25 cellular contexts compared by ENCODE assay signal in genomic region chr2:33723322-33723721, GRCh38.
"Had no signal": no experiment of that assay in that cellular context is flagged by ENCODE, and none has a peak within 500 bp of the region (broad histone marks: within the 10 kb centered on the region; RNA-seq: fewer than 3 reads in every experiment).

No MANE protein-coding gene starts in this region.

- H3K9me3 ChIP-seq: neutrophil, pancreas, prostate gland, right lobe of liver, suprapubic skin, testis, tibial artery, transverse colon, upper lobe of right lung, uterus had no signal

- H3K4me1 ChIP-seq: pancreas, prostate gland, right lobe of liver, sigmoid colon, suprapubic skin, testis, tibial artery, transverse colon, upper lobe of right lung, uterus had no signal

- H3K36me3 ChIP-seq: neutrophil, pancreas, prostate gland, right lobe of liver, sigmoid colon, suprapubic skin, tibial artery, transverse colon, upper lobe of right lung, uterus had no signal

- H3K27me3 ChIP-seq: neutrophil, pancreas, right lobe of liver, sigmoid colon, suprapubic skin, testis, tibial artery, transverse colon, upper lobe of right lung, uterus had no signal

- H3K4me3 ChIP-seq: pancreas, prostate gland, right lobe of liver, sigmoid colon, suprapubic skin, testis, tibial artery, transverse colon, upper lobe of right lung, uterus had no signal

- DNase-seq: naive thymus-derived CD4-positive, alpha-beta T cell; natural killer cell; nucleus accumbens; pancreas; right cardiac atrium; right lobe of liver; sigmoid colon; small intestine; stimulated activated CD4-positive, alpha-beta T cell treated with anti-CD3 and anti-CD28 coated beads, Interleukin-15, amount 100 ng/mL, for 24 hours; stimulated activated CD4-positive, alpha-beta T cell treated with anti-CD3 and anti-CD28 coated beads, Interleukin-2, amount 100 ng/mL, for 24 hours; stimulated activated CD4-positive, alpha-beta T cell treated with anti-CD3 and anti-CD28 coated beads, Interleukin-2, amount 100 ng/mL, for 48 hours; stimulated activated CD4-positive, alpha-beta T cell treated with anti-CD3 and anti-CD28 coated beads, Interleukin-4, amount 100 ng/mL, for 24 hours; stimulated activated naive CD4-positive, alpha-beta T cell; stimulated activated naive CD8-positive, alpha-beta T cell treated with anti-CD3 and anti-CD28 coated beads, Interleukin-15, amount 100 ng/mL, for 72 hours; stimulated activated naive CD8-positive, alpha-beta T cell treated with anti-CD3 and anti-CD28 coated beads, Interleukin-15, Interleukin-2, amounts not matched to agents 100 U/mL and 50 U/mL, for 24 hours; substantia nigra; testis; tibial artery; transverse colon; upper lobe of right lung; uterus had no signal

- FAIRE-seq: pancreas, small intestine had no signal

- ATAC-seq: naive thymus-derived CD4-positive, alpha-beta T cell; natural killer cell; pancreas; right cardiac atrium; right lobe of liver; stimulated activated memory B cell treated with anti-CD40 and anti-IgM and Interleukin-4, amounts not matched to agents 10 μg/mL and 1 μg/mL and 100 μg/mL, for 72 hours; stimulated activated naive CD8-positive, alpha-beta T cell treated with anti-CD3 and anti-CD28 coated beads, Interleukin-15, amount 100 ng/mL, for 72 hours; stimulated activated naive CD8-positive, alpha-beta T cell treated with anti-CD3 and anti-CD28 coated beads, Interleukin-15, Interleukin-2, amounts not matched to agents 100 U/mL and 50 U/mL, for 24 hours; upper lobe of right lung had no signal

- H3K27ac ChIP-seq: neutrophil, pancreas, prostate gland, right lobe of liver, sigmoid colon, suprapubic skin, testis, tibial artery, transverse colon, upper lobe of right lung, uterus had no signal
